In genomic region chr16:88387941-88388627, GRCh38 we compare ENCODE assay signal across 10 cellular contexts. TPM values are rescaled to one million over a fixed set of nuclear protein-coding genes. Genes with fewer than 3 reads are reported as not detected.
DNase-seq lines count a peak whose midpoint lies in the region; ATAC-seq and TF ChIP-seq lines count a peak whose summit lies in the region.
"Had no signal": no experiment of that assay in that cellular context is flagged by ENCODE, and none has a peak within 500 bp of the region (broad histone marks: within the 10 kb centered on the region; RNA-seq: fewer than 3 reads in every experiment).

No MANE protein-coding gene starts in this region.

- H3K27me3 ChIP-seq in ascending aorta (no peaks in the 10 kb centered on the region), psoas muscle (ENCODE audit: insufficient read depth in 3 of 3, low read length in 2 of 3) (no peaks in the 10 kb centered on the region)

- peak overlapping the region; percentile 49 for H3K4me3 Mint-ChIP-seq in Calu3 (ENCODE audit: low read depth, unreplicated experiment)
- H3K4me3 Mint-ChIP-seq: stimulated activated naive CD8-positive, alpha-beta T cell treated with anti-CD3 and anti-CD28 coated beads, Interleukin-15, amount 100 ng/mL, for 72 hours had no signal

- peaks cover 4% of the 10 kb centered on the region for H3K36me3 Mint-ChIP-seq in Calu3 (ENCODE audit: insufficient read depth, unreplicated experiment)

- peak; percentile 35 to 74 (median 54) for ATAC-seq in psoas muscle
- no peak for ATAC-seq in GM18868 (IDR thresholded peaks at IDR 0.05; ENCODE audit: unreplicated experiment)
- no peak for ATAC-seq in GM19351 (IDR thresholded peaks at IDR 0.05; ENCODE audit: unreplicated experiment)
- no peak for ATAC-seq in HG03378 (IDR thresholded peaks at IDR 0.05; ENCODE audit: unreplicated experiment)
- ATAC-seq: stimulated activated naive CD8-positive, alpha-beta T cell treated with anti-CD3 and anti-CD28 coated beads, Interleukin-15, amount 100 ng/mL, for 72 hours had no signal

- H3K27ac ChIP-seq in ascending aorta (peak overlapping the region; percentile 49 to 67), psoas muscle (peak overlapping the region; percentile 11)

- peak overlapping the region; percentile 87 for H3K27ac Mint-ChIP-seq in Calu3 (ENCODE audit: unreplicated experiment)
- H3K27ac Mint-ChIP-seq: stimulated activated naive CD8-positive, alpha-beta T cell treated with anti-CD3 and anti-CD28 coated beads, Interleukin-15, amount 100 ng/mL, for 72 hours had no signal

- peak; percentile 96 for DNase-seq in Calu3
- peak in 1 of 2 donors; percentile 72 for DNase-seq in ascending aorta (ENCODE audit: low spot score in 2 of 2)
- peak; percentile 60 for DNase-seq in iPS-NIHi11 (ENCODE audit: low spot score)
- peak; percentile 24 to 88 for DNase-seq in psoas muscle
- no peak for DNase-seq in amniotic stem cell (lab: John Stamatoyannopoulos, UW)
- DNase-seq: activated CD4-positive, CD25-positive, alpha-beta regulatory T cell; stimulated activated naive CD8-positive, alpha-beta T cell treated with anti-CD3 and anti-CD28 coated beads, Interleukin-15, amount 100 ng/mL, for 72 hours had no signal

- intact Hi-C loops in Calu3 (cut with micrococcal nuclease; ENCODE audit: unreplicated experiment): no loop called here
- intact Hi-C loops in ascending aorta (cut with DNase I): no loop called here
- intact Hi-C loops in psoas muscle (cut with DNase I): no loop called here

- H3K4me1 ChIP-seq in ascending aorta (peaks cover 5 to 28% of the 10 kb centered on the region in 2 donors), psoas muscle (peaks cover 33% of the 10 kb centered on the region)

- H3K36me3 ChIP-seq in ascending aorta: no peaks in the 10 kb centered on the region
- H3K36me3 ChIP-seq in psoas muscle (ENCODE audit: insufficient read depth in 1 of 2, low read depth in 1 of 2): no peaks in the 10 kb centered on the region

- no peaks in the 10 kb centered on the region for H3K9me3 ChIP-seq in ascending aorta
- no peaks in the 10 kb centered on the region for H3K9me3 ChIP-seq in psoas muscle

- peak overlapping the region; percentile 10 to 25 for H3K4me3 ChIP-seq in ascending aorta
- H3K4me3 ChIP-seq in psoas muscle: no peak overlapping the region

- WGBS in psoas muscle, 3 donors: 23 to 38% (median 28%) methylated on average over 27 of the region's 27 CpGs

- TF ChIP-seq CTCF in Calu3 (IDR thresholded peaks at IDR 0.05; ENCODE audit: unreplicated experiment) (no peak), ascending aorta (IDR thresholded peaks at IDR 0.05) (no peak), psoas muscle (IDR thresholded peaks at IDR 0.05) (no peak)

- CTCF ChIA-PET in Calu3 (lab: Charles Lee): interaction anchor here (0.6 to 1.6 kb wide), 10 partner anchors 12 to 438 kb away, joined by 3 to 7 read pairs (median 4); no protein-coding TSS in a partner anchor

- no TSS peak for BruUV-seq in Calu3 (replicated peaks; lab: Mats Ljungman, UMichigan)

- H3K27me3 Mint-ChIP-seq in Calu3 (ENCODE audit: unreplicated experiment): peaks cover 48% of the 10 kb centered on the region

- no peaks in the 10 kb centered on the region for H3K9me3 Mint-ChIP-seq in Calu3 (ENCODE audit: low read depth, unreplicated experiment)
- H3K9me3 Mint-ChIP-seq: stimulated activated naive CD8-positive, alpha-beta T cell treated with anti-CD3 and anti-CD28 coated beads, Interleukin-15, amount 100 ng/mL, for 72 hours had no signal

- H3K4me1 Mint-ChIP-seq in Calu3 (ENCODE audit: low read depth, unreplicated experiment): peaks cover 26% of the 10 kb centered on the region
- H3K4me1 Mint-ChIP-seq: stimulated activated naive CD8-positive, alpha-beta T cell treated with anti-CD3 and anti-CD28 coated beads, Interleukin-15, amount 100 ng/mL, for 72 hours had no signal

RNA-seq across cellular contexts. Expression of gene ZNF469, which starts 5.3 kb away (rescaled TPM):
- total RNA-seq in Calu3 (2022): 0.24 and 0.50 TPM in 2 replicates
- 3.0 TPM for total RNA-seq in ascending aorta
- 1 to 10 TPM in 1 of 4 donors, under 1 TPM in 3; 0.25 to 1.7 (median 0.47) TPM for total RNA-seq in psoas muscle
- under 1 TPM; 0.08 to 0.30 (median 0.23) TPM for polyA plus RNA-seq in psoas muscle

Comparison
In these comparisons a context has a peak if more than half of its experiments do, and no peak if none do; other contexts are left out.
1. ATAC-seq: peak in psoas muscle (4 of 4); none in GM18868 (single experiment), GM19351 (single experiment) and HG03378 (single experiment).